Comparison of ENCODE assay signal across 8 cellular contexts in genomic region chrX:15299945-15300851, GRCh38. TPM values are rescaled to one million over a fixed set of nuclear protein-coding genes. Genes with fewer than 3 reads are reported as not detected.
DNase-seq lines count a peak whose midpoint lies in the region; ATAC-seq and TF ChIP-seq lines count a peak whose summit lies in the region.

No MANE protein-coding gene starts in this region.

- 52 to 64% (median 59%) methylated on average over 4 of the region's 4 CpGs for WGBS in adrenal gland, 4 donors

- H3K9me3 ChIP-seq in CD4-positive, alpha-beta T cell (ENCODE audit: control insufficient read depth, low read length) = no peaks in the 10 kb centered on the region
- H3K9me3 ChIP-seq in adrenal gland (replicated peaks in 1 of 3) = no peaks in the 10 kb centered on the region

- TF ChIP-seq POLR2A in adrenal gland (IDR thresholded peaks at IDR 0.05) = no peak

- ATAC-seq in CD4-positive, alpha-beta T cell (ENCODE audit: poor library complexity) = no peak
- ATAC-seq in GM21717 (IDR thresholded peaks at IDR 0.05; ENCODE audit: unreplicated experiment) (no peak), HG02884 (IDR thresholded peaks at IDR 0.05; ENCODE audit: unreplicated experiment) (no peak)

- H3K27me3 Mint-ChIP-seq in CD4-positive, alpha-beta T cell = no peaks in the 10 kb centered on the region

- H3K4me3 Mint-ChIP-seq in CD4-positive, alpha-beta T cell = no peak overlapping the region

- H3K27ac ChIP-seq in CD4-positive, alpha-beta T cell (ENCODE audit: low read depth, low read length) = no peak overlapping the region
- H3K27ac ChIP-seq in adrenal gland = peak overlapping the region in 1 of 5 donors; percentile 46

- TF ChIP-seq CTCF in CD4-positive, alpha-beta T cell (IDR thresholded peaks at IDR 0.05) = peak; percentile 21
- peak; percentile 29 to 62 (median 43) for TF ChIP-seq CTCF in adrenal gland (IDR thresholded peaks at IDR 0.05)

- no peak overlapping the region for H3K4me3 ChIP-seq in adrenal gland

- H3K9me3 Mint-ChIP-seq in CD4-positive, alpha-beta T cell = no peaks in the 10 kb centered on the region

- H3K4me1 Mint-ChIP-seq in CD4-positive, alpha-beta T cell (ENCODE audit: low read depth) = no peaks in the 10 kb centered on the region

- no peak for DNase-seq in CD4-positive, alpha-beta T cell
- DNase-seq in HT-29 (ENCODE audit: low spot score) (peak; percentile 19), adrenal gland (no peak), kidney tubule cell (ENCODE audit: low spot score) (peak; percentile 62), ureter (ENCODE audit: low spot score) (no peak)
- no peak for DNase-seq in stimulated activated CD4-positive, alpha-beta T cell treated with anti-CD3 and anti-CD28 coated beads, Interleukin-2, amount 100 ng/mL, for 24 hours

- intact Hi-C loops in CD4-positive, alpha-beta T cell (cut with DNase I, micrococcal nuclease) = loop anchor here (5.0 kb wide), 2 partner anchors 167 to 177 kb away; no protein-coding TSS in a partner anchor
- intact Hi-C loops in adrenal gland (cut with DNase I) = no loop called here

- CTCF ChIA-PET in CD4-positive, alpha-beta T cell (lab: Charles Lee) = no interaction called here

- no peaks in the 10 kb centered on the region for H3K27me3 ChIP-seq in CD4-positive, alpha-beta T cell (ENCODE audit: control insufficient read depth, insufficient read depth, low read length)
- no peaks in the 10 kb centered on the region for H3K27me3 ChIP-seq in adrenal gland

- H3K4me1 ChIP-seq in adrenal gland (replicated peaks in 1 of 2) = peaks cover 0 to 4% of the 10 kb centered on the region in 2 donors

- H3K27ac Mint-ChIP-seq in CD4-positive, alpha-beta T cell = no peak overlapping the region

- H3K36me3 ChIP-seq in adrenal gland (replicated peaks in 1 of 2) = no peaks in the 10 kb centered on the region

- no peaks in the 10 kb centered on the region for H3K36me3 Mint-ChIP-seq in CD4-positive, alpha-beta T cell (ENCODE audit: low read depth)

- POLR2A ChIA-PET in CD4-positive, alpha-beta T cell (lab: Charles Lee) = no interaction called here

RNA-seq across cellular contexts. Expression of gene ASB11, which starts 15.2 kb away (rescaled TPM):
- not detected for total RNA-seq in CD4-positive, alpha-beta T cell
- not detected in 2 replicates for total RNA-seq in HT-29 (2014; rRNA removed; shearing (Covaris generic))
- total RNA-seq in adrenal gland = under 1 TPM in 1 of 8 donors, not detected in 7; 0.14 TPM
- polyA plus RNA-seq in adrenal gland = not detected
- not detected for total RNA-seq in ureter

RNA-seq across cellular contexts. Expression of gene ASB9, which starts 30.3 kb away (rescaled TPM):
- total RNA-seq in CD4-positive, alpha-beta T cell = under 1 TPM in 1 of 2 experiments, not detected in 1; 0.14 TPM
- 0.34 and 1.1 TPM in 2 replicates for total RNA-seq in HT-29 (2014; rRNA removed; shearing (Covaris generic))
- 1 to 10 TPM in 7 of 8 donors, under 1 TPM in 1; 0.39 to 4.2 (median 2.2) TPM for total RNA-seq in adrenal gland
- 1 to 10 TPM in 1 of 3 donors, under 1 TPM in 2; 0.75 to 1.5 (median 0.91) TPM for polyA plus RNA-seq in adrenal gland
- total RNA-seq in ureter = 2.0 TPM

RNA-seq across cellular contexts. Expression of gene PIGA, which starts 35.1 kb away (rescaled TPM):
- 100 to 1,000 TPM; 130 to 134 TPM for total RNA-seq in CD4-positive, alpha-beta T cell
- 5.3 and 9.0 TPM in 2 replicates for total RNA-seq in HT-29 (2014; rRNA removed; shearing (Covaris generic))
- total RNA-seq in adrenal gland (1 to 10 TPM; 1.1 to 6.8 (median 5.0) TPM), ureter (25.5 TPM)
- 1 to 10 TPM; 4.2 to 5.7 (median 5.2) TPM for polyA plus RNA-seq in adrenal gland

Comparison
In these comparisons a context has a peak if more than half of its experiments do, and no peak if none do; other contexts are left out.
1. DNase-seq: peak in HT-29 (single experiment) and kidney tubule cell (single experiment); none in CD4-positive, alpha-beta T cell (0 of 10), adrenal gland (0 of 7), stimulated activated CD4-positive, alpha-beta T cell treated with anti-CD3 and anti-CD28 coated beads, Interleukin-2, amount 100 ng/mL, for 24 hours (0 of 2) and ureter (single experiment).
2. intact Hi-C loops: an anchor here in CD4-positive, alpha-beta T cell (5.0 kb wide); none called in adrenal gland.